27 cellular contexts compared by ENCODE assay signal in genomic region chr12:65546528-65546927, GRCh38.
"Had no signal": no experiment of that assay in that cellular context is flagged by ENCODE, and none has a peak within 500 bp of the region (broad histone marks: within the 10 kb centered on the region; RNA-seq: fewer than 3 reads in every experiment).

No MANE protein-coding gene starts in this region.

- DNase-seq: activated CD4-positive, alpha-beta memory T cell treated with anti-CD3 and anti-CD28 coated beads, Interleukin-2, amount 10 ng/mL, durations not matched to agents 7 days and 5 days; activated CD4-positive, alpha-beta T cell treated with anti-CD3 and anti-CD28 coated beads for 36 hours; activated CD4-positive, alpha-beta T cell treated with anti-CD3 and anti-CD28 coated beads, Interleukin-2, amount 10 ng/mL, durations not matched to agents 24 days and 14 days; activated CD4-positive, alpha-beta T cell treated with anti-CD3 and anti-CD28 coated beads, Interleukin-2, amount 50 U/mL, for 4 hours; activated CD4-positive, CD25-positive, alpha-beta regulatory T cell; activated CD4-positive, CD25-positive, alpha-beta regulatory T cell treated with anti-CD3 and anti-CD28 coated beads, Interleukin-2, amount 50 U/mL, for 72 hours; activated CD8-positive, alpha-beta memory T cell treated with anti-CD3 and anti-CD28 coated beads, Interleukin-2, amount 50 U/mL, for 48 hours; activated effector memory CD4-positive, alpha-beta T cell treated with Interleukin-2 at 50 U/mL for 16 hours; activated gamma-delta T cell treated with Interleukin-2 at 50 U/mL for 16 hours; activated naive CD4-positive, alpha-beta T cell treated with Interleukin-2 at 50 U/mL for 16 hours; activated naive CD8-positive, alpha-beta T cell treated with anti-CD3 and anti-CD28 coated beads for 36 hours; activated naive CD8-positive, alpha-beta T cell treated with anti-CD3 and anti-CD28 coated beads, Interleukin-2, amount 50 U/mL, for 24 hours; activated T-cell treated with anti-CD3 and anti-CD28 coated beads, Interleukin-2, amount 50 U/mL, for 4 hours; adrenal gland; amygdala; aorta; dorsolateral prefrontal cortex; effector memory CD4-positive, alpha-beta T cell; endodermal cell; foreskin fibroblast; head of caudate nucleus; T-helper 2 cell had no signal

- H3K4me3 ChIP-seq: adrenal gland, breast epithelium, cardiac muscle cell, coronary artery, dorsolateral prefrontal cortex had no signal

- H3K4me1 ChIP-seq: adrenal gland, breast epithelium had no signal

- H3K9me3 ChIP-seq: adrenal gland, breast epithelium had no signal

- ATAC-seq: activated CD4-positive, alpha-beta T cell treated with anti-CD3 and anti-CD28 coated beads for 36 hours; activated naive CD8-positive, alpha-beta T cell treated with anti-CD3 and anti-CD28 coated beads, Interleukin-2, amount 50 U/mL, for 24 hours; activated T-cell treated with anti-CD3 and anti-CD28 coated beads, Interleukin-2, amount 50 U/mL, for 4 hours; activated T-helper 17 cell treated with anti-CD3 and anti-CD28 coated beads, Interleukin-2, amount 50 U/mL, for 72 hours; esophagus mucosa had no signal

- H3K27me3 ChIP-seq: adrenal gland, breast epithelium, cardiac muscle cell had no signal

- H3K36me3 ChIP-seq: adrenal gland, breast epithelium, cardiac muscle cell had no signal

- H3K27ac ChIP-seq: adrenal gland, breast epithelium, cardiac muscle cell, coronary artery, dorsolateral prefrontal cortex had no signal
